In the genomic region with DNA sequence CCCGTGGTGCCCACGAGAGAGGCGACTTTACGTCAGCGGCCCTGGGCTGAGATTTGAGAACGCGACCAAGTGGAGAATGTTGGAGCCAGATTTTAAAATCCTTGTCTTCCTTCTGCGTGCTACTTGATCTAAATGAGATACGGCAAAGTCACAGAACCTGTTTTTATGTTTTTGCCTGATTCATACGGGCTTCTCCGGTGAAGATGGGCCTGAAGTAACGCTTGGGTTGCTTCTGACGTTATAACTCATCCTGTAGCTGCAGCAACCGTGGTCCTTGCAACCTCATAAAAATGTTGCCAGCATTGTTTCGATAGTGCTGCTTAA, we compare ENCODE assay signal across 8 cellular contexts. TPM values are rescaled to one million over a fixed set of nuclear protein-coding genes. Genes with fewer than 3 reads are reported as not detected.
A peak's percentile ranks its signal among the peaks of the same experiment; 100 is the strongest.
DNase-seq lines count a peak whose midpoint lies in the region; ATAC-seq, FAIRE-seq and TF ChIP-seq lines count a peak whose summit lies in the region.

No MANE protein-coding gene starts in this region.

- 53% methylated on average over 15 of the region's 15 CpGs for WGBS in A549 (ENCODE audit: missing lambda C conversion rate)
- no CpG with 5 or more reads among the region's 15 CpGs for WGBS in H9 (ENCODE audit: extremely low coverage, insufficient read length, low lambda C conversion rate)

- H2AFZ ChIP-seq in H9 (ENCODE audit: low read length): peak overlapping the region; percentile 50

- H2BK120ac ChIP-seq in H9 (ENCODE audit: low read depth, low read length, poor library complexity, severe bottlenecking): no peak overlapping the region

- H3K4me3 Mint-ChIP-seq in H9: peak overlapping the region; percentile 95 to 96
- peak overlapping the region; percentile 85 for H3K4me3 Mint-ChIP-seq in activated naive CD8-positive, alpha-beta T cell
- H3K4me3 Mint-ChIP-seq in stimulated activated memory B cell treated with anti-CD40 and anti-IgM and Interleukin-4, amounts not matched to agents 10 μg/mL and 1 μg/mL and 100 μg/mL, for 72 hours: peak overlapping the region; percentile 91

- H3K4me1 ChIP-seq in A549 (peaks cover 10% of the 10 kb centered on the region; the same call in 1 of the 3 replicates), H9 (ENCODE audit: insufficient read depth, low read length) (no peaks in the 10 kb centered on the region), iPS-18a (ENCODE audit: control insufficient read depth, low read depth, low read length) (peaks cover 10% of the 10 kb centered on the region)

- H3K4me1 Mint-ChIP-seq in H9: peaks cover 17 to 21% of the 10 kb centered on the region in 2 experiments
- peaks cover 43% of the 10 kb centered on the region for H3K4me1 Mint-ChIP-seq in activated naive CD8-positive, alpha-beta T cell (ENCODE audit: low read depth)
- peaks cover 27% of the 10 kb centered on the region for H3K4me1 Mint-ChIP-seq in stimulated activated memory B cell treated with anti-CD40 and anti-IgM and Interleukin-4, amounts not matched to agents 10 μg/mL and 1 μg/mL and 100 μg/mL, for 72 hours

- no peak for TF ChIP-seq CTCF in A549 (IDR thresholded peaks at IDR 0.05)
- no peak for TF ChIP-seq CTCF in H9 (conservative IDR thresholded peaks at IDR 0.05)

- CTCF ChIA-PET in A549 (lab: Yijun Ruan, JAX): interaction anchor here (0.7 kb wide), 1 partner anchor 378 kb away, joined by 3 read pairs; no protein-coding TSS in a partner anchor

- no peaks in the 10 kb centered on the region for H3K36me3 ChIP-seq in iPS-18a (ENCODE audit: control insufficient read depth, low read depth, low read length)

- peak overlapping the region; percentile 75 for H3K9ac ChIP-seq in H9 (ENCODE audit: extremely low read depth, insufficient read length, low read length)
- peak overlapping the region; percentile 64 for H3K9ac ChIP-seq in iPS-18a (ENCODE audit: low read length)

- no peak overlapping the region for H2AK5ac ChIP-seq in H9 (ENCODE audit: insufficient read length, low read length)

- TF ChIP-seq RAD21 in A549 (conservative IDR thresholded peaks at IDR 0.05 in 1 of 2, IDR thresholded peaks at IDR 0.05 in 1 of 2): no peak

- H3K18ac ChIP-seq in H9 (ENCODE audit: insufficient read length, low read depth, low read length): peak overlapping the region; percentile 50

- H3K56ac ChIP-seq in H9 (ENCODE audit: insufficient read length, low read depth, low read length): no peak overlapping the region

- no peak overlapping the region for H2BK5ac ChIP-seq in H9 (ENCODE audit: insufficient read length, low read length)

- no peak overlapping the region for H2BK15ac ChIP-seq in H9 (ENCODE audit: low read depth, low read length)

- no peaks in the 10 kb centered on the region for H3K9me3 ChIP-seq in A549
- no peaks in the 10 kb centered on the region for H3K9me3 ChIP-seq in H9 (ENCODE audit: control insufficient read depth, low read depth, low read length)
- H3K9me3 ChIP-seq in iPS-18a (ENCODE audit: control insufficient read depth, low read depth, low read length): no peaks in the 10 kb centered on the region

- H3K27ac Mint-ChIP-seq in H9: peak overlapping the region; percentile 85 to 95 (median 93)
- peak overlapping the region; percentile 94 for H3K27ac Mint-ChIP-seq in activated naive CD8-positive, alpha-beta T cell
- peak overlapping the region; percentile 91 for H3K27ac Mint-ChIP-seq in stimulated activated memory B cell treated with anti-CD40 and anti-IgM and Interleukin-4, amounts not matched to agents 10 μg/mL and 1 μg/mL and 100 μg/mL, for 72 hours

- H4K20me1 ChIP-seq in H9 (ENCODE audit: control insufficient read depth, insufficient read depth, insufficient read length): no peaks in the 10 kb centered on the region

- no peak overlapping the region for H3T11ph ChIP-seq in H9 (ENCODE audit: low read length)

- H3K79me2 ChIP-seq in H9 (ENCODE audit: insufficient read depth, low read length): peaks cover 2% of the 10 kb centered on the region; the same call in 1 of the 2 replicates

- peak overlapping the region; percentile 69 for H3K14ac ChIP-seq in H9 (ENCODE audit: insufficient read depth, low read length)

- TF ChIP-seq EP300 in A549 (IDR thresholded peaks at IDR 0.05): no peak

- TF ChIP-seq POLR2A in A549 (IDR thresholded peaks at IDR 0.05; ENCODE audit: low read length): no peak

- H3K9me3 Mint-ChIP-seq in H9: no peaks in the 10 kb centered on the region
- no peaks in the 10 kb centered on the region for H3K9me3 Mint-ChIP-seq in activated naive CD8-positive, alpha-beta T cell (ENCODE audit: low read depth)
- no peaks in the 10 kb centered on the region for H3K9me3 Mint-ChIP-seq in stimulated activated memory B cell treated with anti-CD40 and anti-IgM and Interleukin-4, amounts not matched to agents 10 μg/mL and 1 μg/mL and 100 μg/mL, for 72 hours

- H3K23me2 ChIP-seq in H9 (ENCODE audit: insufficient read length, low read depth, low read length, poor library complexity, severe bottlenecking): peaks cover 5% of the 10 kb centered on the region

- no peak overlapping the region for H2BK12ac ChIP-seq in H9 (ENCODE audit: insufficient read length, low read depth, low read length)

- H4K5ac ChIP-seq in H9 (ENCODE audit: insufficient read length, low read depth, low read length): no peak overlapping the region

- no peak overlapping the region for H4K91ac ChIP-seq in H9 (ENCODE audit: insufficient read length, low read depth, low read length)

- H3K36me3 Mint-ChIP-seq in H9 (ENCODE audit: insufficient read depth in 1 of 3, low read depth in 3 of 3): no peaks in the 10 kb centered on the region
- peaks cover 4% of the 10 kb centered on the region for H3K36me3 Mint-ChIP-seq in activated naive CD8-positive, alpha-beta T cell
- H3K36me3 Mint-ChIP-seq in stimulated activated memory B cell treated with anti-CD40 and anti-IgM and Interleukin-4, amounts not matched to agents 10 μg/mL and 1 μg/mL and 100 μg/mL, for 72 hours: peaks cover 18% of the 10 kb centered on the region

- H3K4me3 ChIP-seq in A549: peak overlapping the region; percentile 85
- peak overlapping the region; percentile 92 for H3K4me3 ChIP-seq in iPS-18a (ENCODE audit: low read length)

- H3K4me2 ChIP-seq in A549 (peak overlapping the region; percentile 85), H9 (ENCODE audit: insufficient read depth, insufficient read length, low read length) (peak overlapping the region; percentile 80)

- no peak overlapping the region for H4K8ac ChIP-seq in H9 (replicated peaks; ENCODE audit: insufficient read length, low read depth, low read length)

- no peak for FAIRE-seq in A549 (lab: Jason Lieb, UNC)

- POLR2A ChIA-PET in A549 (lab: Yijun Ruan, JAX): no interaction called here

- no peaks in the 10 kb centered on the region for H3K27me3 ChIP-seq in H9 (ENCODE audit: insufficient read depth, low read length)
- H3K27me3 ChIP-seq in iPS-18a (ENCODE audit: control insufficient read depth, insufficient read depth, low read length): no peaks in the 10 kb centered on the region

- H2BK20ac ChIP-seq in H9 (ENCODE audit: low read depth, low read length, poor library complexity, severe bottlenecking): no peak overlapping the region

- no peak overlapping the region for H3K23ac ChIP-seq in H9 (ENCODE audit: insufficient read length, low read depth, low read length)

- ATAC-seq in A549: no peak
- no peak for ATAC-seq in stimulated activated memory B cell treated with anti-CD40 and anti-IgM and Interleukin-4, amounts not matched to agents 10 μg/mL and 1 μg/mL and 100 μg/mL, for 72 hours
- ATAC-seq in HG02840 (IDR thresholded peaks at IDR 0.05; ENCODE audit: low FRiP score, unreplicated experiment): no peak
- no peak for ATAC-seq in GM21390 (IDR thresholded peaks at IDR 0.05; ENCODE audit: unreplicated experiment)

- no peak overlapping the region for H3K4ac ChIP-seq in H9 (ENCODE audit: low read depth, low read length)

- DNase-seq in A549 (ENCODE audit: low read depth in 1 of 2, low spot score in 1 of 2): peak in 1 of 2 experiments; percentile 1
- no peak for DNase-seq in H9
- no peak for DNase-seq in MV-4-11 (lab: John Stamatoyannopoulos, UW)

- no peaks in the 10 kb centered on the region for H3K79me1 ChIP-seq in H9 (ENCODE audit: insufficient read depth, low read depth, low read length, poor library complexity, severe bottlenecking)

- H3K27ac ChIP-seq in A549: peak overlapping the region; percentile 87 to 96
- H3K27ac ChIP-seq in H9 (ENCODE audit: insufficient read length, low read depth, low read length): no peak overlapping the region
- H3K27ac ChIP-seq in iPS-18a (ENCODE audit: low read length): no peak overlapping the region

- no peaks in the 10 kb centered on the region; the same call in 1 of the 2 replicates for H3K27me3 Mint-ChIP-seq in H9 (ENCODE audit: low read depth)
- H3K27me3 Mint-ChIP-seq in activated naive CD8-positive, alpha-beta T cell: no peaks in the 10 kb centered on the region
- no peaks in the 10 kb centered on the region for H3K27me3 Mint-ChIP-seq in stimulated activated memory B cell treated with anti-CD40 and anti-IgM and Interleukin-4, amounts not matched to agents 10 μg/mL and 1 μg/mL and 100 μg/mL, for 72 hours

TF ChIP-seq in A549, 52 proteins besides CTCF, POLR2A, EP300 and RAD21 (continues in another document):
- TF ChIP-seq CEBPB (IDR thresholded peaks at IDR 0.05): no peak
- TF ChIP-seq SREBF2 (IDR thresholded peaks at IDR 0.05): no peak
- no peak for TF ChIP-seq ELK1 (IDR thresholded peaks at IDR 0.05; ENCODE audit: low read depth, low read length)
- TF ChIP-seq MYC (IDR thresholded peaks at IDR 0.05; ENCODE audit: borderline replicate concordance, low read length): no peak
- no peak for TF ChIP-seq HOXA7 (CRISPR knock-in tag; IDR thresholded peaks at IDR 0.05)

RNA-seq across cellular contexts. Expression of gene SLC35B3, which starts 0.5 kb away (rescaled TPM):
- 20.2 and 22.9 TPM in 2 replicates for polyA plus RNA-seq in A549 (2011; rRNA removed)
- 6.4 and 7.0 TPM in 2 replicates for polyA plus RNA-seq in A549 (2012; cell fraction: cytosol; rRNA removed)
- polyA plus RNA-seq in A549 (2012; cell fraction: nucleus; rRNA removed): 2.0 and 3.9 TPM in 2 replicates
- polyA plus RNA-seq in A549 (2017; fragmentation: RNase III; extraction: RNeasy Plus Mini Kit Qiagen cat#74134 plus additional on column Dnase treatment): 13.3 to 15.7 TPM (median 13.8 TPM) in 3 replicates
- polyA minus RNA-seq in A549 (2011; rRNA and poly(A)+ RNA removed): 4.9 and 5.2 TPM in 2 replicates
- total RNA-seq in H9 (2021): 8.0 and 8.4 TPM in 2 replicates

Comparison
In these comparisons a context has a peak if more than half of its experiments do, and no peak if none do; other contexts are left out.
1. H3K27ac ChIP-seq: peak in A549 (2 of 2); none in H9 (single experiment) and iPS-18a (single experiment).
2. Peak in every context shown above with its lines, with median percentiles within 50 percentile points of each other: H3K27ac Mint-ChIP-seq and H3K4me3 Mint-ChIP-seq.